23 cellular contexts compared by ENCODE assay signal in the genomic region with DNA sequence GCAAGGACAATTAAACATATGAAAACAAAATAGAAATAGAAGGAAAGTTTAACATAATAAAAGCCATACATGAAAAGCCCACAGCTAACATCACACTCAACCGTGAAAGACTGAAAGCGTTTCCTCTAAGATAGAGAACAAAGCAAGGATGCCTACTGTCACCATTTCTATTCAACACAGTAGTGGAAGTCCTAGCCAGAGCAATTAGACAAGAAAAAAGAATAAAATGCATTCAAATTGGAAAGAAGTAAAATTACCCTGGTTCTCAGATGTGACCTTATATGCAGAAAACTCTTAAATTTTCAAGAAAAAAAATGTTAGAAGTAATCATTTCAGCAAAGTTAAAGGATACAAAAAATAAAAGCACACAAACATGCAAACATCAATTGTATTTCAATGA. TPM values are rescaled to one million over a fixed set of nuclear protein-coding genes. Genes with fewer than 3 reads are reported as not detected.
DNase-seq lines count a peak whose midpoint lies in the region; ATAC-seq, FAIRE-seq and TF ChIP-seq lines count a peak whose summit lies in the region.
"Had no signal": no experiment of that assay in that cellular context is flagged by ENCODE, and none has a peak within 500 bp of the region (broad histone marks: within the 10 kb centered on the region; RNA-seq: fewer than 3 reads in every experiment).

No MANE protein-coding gene starts in this region.

- POLR2A ChIA-PET in HepG2 (lab: Yijun Ruan, JAX) (no interaction called here), H1 (lab: Charles Lee; ENCODE audit: partially characterized antibody) (no interaction called here)

- H3K36me3 ChIP-seq in HepG2 (replicated peaks in 1 of 2; ENCODE audit: control insufficient read depth in 1 of 2, insufficient read depth in 2 of 2, low read length in 2 of 2) (peaks cover 2 to 16% of the 10 kb centered on the region in 2 experiments; a peak in 4 of 5 replicates), right lobe of liver (no peaks in the 10 kb centered on the region), SU-DHL-6 (ENCODE audit: low read length) (peaks cover 33% of the 10 kb centered on the region), H1 (ENCODE audit: control insufficient read depth in 2 of 4, insufficient read depth in 4 of 4, low read length in 3 of 4) (peaks cover 0 to 29% (median 14%) of the 10 kb centered on the region in 4 experiments; a peak in 4 of 8 replicates), mucosa of descending colon (ENCODE audit: low read depth) (no peaks in the 10 kb centered on the region)
- H3K36me3 ChIP-seq: BE2C, HAP-1 had no signal

- H2BK20ac ChIP-seq in H1 (ENCODE audit: low read length), result no peak overlapping the region

- H3K27me3 Mint-ChIP-seq in stimulated activated memory B cell treated with anti-CD40 and anti-IgM and Interleukin-4, amounts not matched to agents 10 μg/mL and 1 μg/mL and 100 μg/mL, for 72 hours, result no peaks in the 10 kb centered on the region
- H3K27me3 Mint-ChIP-seq: CD4-positive, alpha-beta T cell had no signal

- H2AFZ ChIP-seq in HepG2 (ENCODE audit: low read length), result no peak overlapping the region
- no peak overlapping the region for H2AFZ ChIP-seq in SU-DHL-6 (ENCODE audit: low read depth, low read length, severe bottlenecking)
- no peak overlapping the region for H2AFZ ChIP-seq in H1 (ENCODE audit: low read length)
- H2AFZ ChIP-seq: GM23248 had no signal

- no peaks in the 10 kb centered on the region for H3K23me2 ChIP-seq in H1 (ENCODE audit: low read depth, low read length)

- H3K4me3 ChIP-seq in HepG2 (replicated peaks in 1 of 3; ENCODE audit: insufficient read depth in 1 of 3, low read depth in 2 of 3, low read length in 3 of 3) (no peak overlapping the region), right lobe of liver (no peak overlapping the region), SU-DHL-6 (ENCODE audit: insufficient read depth, low read length, poor library complexity, severe bottlenecking) (no peak overlapping the region), H1 (ENCODE audit: extremely low read depth in 1 of 4, insufficient read depth in 2 of 4, low read depth in 3 of 4, low read length in 4 of 4) (no peak overlapping the region), mucosa of descending colon (no peak overlapping the region)
- H3K4me3 ChIP-seq: BLaER1 treated with 17β-estradiol and CSF1 and Interleukin-3, amounts not matched to agents 10 nM and 100 nM; GM23248; HAP-1 had no signal

- H3K4me2 ChIP-seq in HepG2 (ENCODE audit: low read depth, low read length) (no peak overlapping the region), SU-DHL-6 (ENCODE audit: low read depth, low read length, poor library complexity, severe bottlenecking) (peak overlapping the region; percentile 4), H1 (ENCODE audit: insufficient read depth in 1 of 2, low read depth in 2 of 2, low read length in 2 of 2) (no peak overlapping the region)

- H3K79me2 ChIP-seq in HepG2 (ENCODE audit: insufficient read depth, low read length) (peaks cover 100% of the 10 kb centered on the region), SU-DHL-6 (ENCODE audit: insufficient read depth, low read length) (peaks cover 100% of the 10 kb centered on the region), H1 (ENCODE audit: control insufficient read depth in 1 of 2, insufficient read depth in 2 of 2, low read length in 2 of 2) (peaks cover 24 to 100% of the 10 kb centered on the region in 2 experiments)

- H3K27ac ChIP-seq in HepG2 (ENCODE audit: extremely low read length, insufficient read depth, low read length) (no peak overlapping the region), right lobe of liver (no peak overlapping the region), SU-DHL-6 (ENCODE audit: low read depth, low read length) (no peak overlapping the region), H1 (ENCODE audit: low read depth, low read length) (no peak overlapping the region)
- H3K27ac ChIP-seq: 22Rv1; BLaER1 treated with 17β-estradiol and CSF1 and Interleukin-3, amounts not matched to agents 10 nM and 100 nM; GM23248 had no signal

- no peak overlapping the region for H2BK5ac ChIP-seq in H1 (ENCODE audit: low read depth, low read length)

- no peak overlapping the region for H2BK15ac ChIP-seq in H1 (ENCODE audit: low read length)

- H3K27ac Mint-ChIP-seq in stimulated activated memory B cell treated with anti-CD40 and anti-IgM and Interleukin-4, amounts not matched to agents 10 μg/mL and 1 μg/mL and 100 μg/mL, for 72 hours, result peak overlapping the region; percentile 13
- H3K27ac Mint-ChIP-seq: CD14-positive monocyte; CD4-positive, alpha-beta T cell had no signal

- intact Hi-C loops in HepG2 (cut with micrococcal nuclease; ENCODE audit: unreplicated experiment) (no loop called here), right lobe of liver (cut with DNase I) (no loop called here), mucosa of descending colon (cut with DNase I, micrococcal nuclease) (no loop called here)

- FAIRE-seq in HepG2 (lab: Jason Lieb, UNC) (no peak), H1 (lab: Jason Lieb, UNC) (no peak)
- FAIRE-seq: A204.1, G401.6, GM19239, H54 had no signal

- peaks cover 6% of the 10 kb centered on the region; the same call in 1 of the 2 replicates for H3K79me1 ChIP-seq in H1 (ENCODE audit: low read depth, low read length)

- H2AK5ac ChIP-seq in H1 (ENCODE audit: low read depth, low read length), result no peak overlapping the region

- no peak for TF ChIP-seq CTCF in HepG2 (CRISPR knock-in tag; IDR thresholded peaks at IDR 0.05)
- TF ChIP-seq CTCF in right lobe of liver (IDR thresholded peaks at IDR 0.05), result no peak
- no peak for TF ChIP-seq CTCF in SU-DHL-6 (IDR thresholded peaks at IDR 0.05; ENCODE audit: insufficient read depth, low read length, poor library complexity, severe bottlenecking)
- no peak for TF ChIP-seq CTCF in H1 (IDR thresholded peaks at IDR 0.05; ENCODE audit: control extremely low read depth in 1 of 3, insufficient read depth in 1 of 3, low read depth in 1 of 3, low read length in 3 of 3)
- no peak for TF ChIP-seq CTCF in mucosa of descending colon (IDR thresholded peaks at IDR 0.05)

- in situ Hi-C loops in HepG2 (cut with HindIII; ENCODE audit: extremely low pct_ligation_motif_present, low pct_unique_long_range_greater_than_20kb), result no loop called here

- H4K20me1 ChIP-seq in HepG2 (ENCODE audit: insufficient read depth, low read length) (peaks cover 71% of the 10 kb centered on the region), SU-DHL-6 (ENCODE audit: low read depth, low read length) (peaks cover 31% of the 10 kb centered on the region), H1 (replicated peaks in 1 of 2; ENCODE audit: control insufficient read depth in 1 of 2, insufficient read depth in 2 of 2, low read length in 2 of 2) (peaks cover 6 to 8% of the 10 kb centered on the region in 2 experiments)

- no peak overlapping the region for H3K4ac ChIP-seq in H1 (replicated peaks; ENCODE audit: insufficient read length, low read depth, low read length)

- TF ChIP-seq EP300 in HepG2 (IDR thresholded peaks at IDR 0.05; ENCODE audit: low read depth in 2 of 2, low read length in 2 of 2) (no peak), HepG2 (CRISPR knock-in tag; IDR thresholded peaks at IDR 0.05; ENCODE audit: borderline replicate concordance) (no peak), H1 (IDR thresholded peaks at IDR 0.05; ENCODE audit: borderline replicate concordance in 1 of 2, low read depth in 2 of 2, low read length in 2 of 2) (no peak)

- peaks cover 10% of the 10 kb centered on the region for H3K9me3 Mint-ChIP-seq in stimulated activated memory B cell treated with anti-CD40 and anti-IgM and Interleukin-4, amounts not matched to agents 10 μg/mL and 1 μg/mL and 100 μg/mL, for 72 hours

- WGBS in HepG2 (ENCODE audit: low lambda C conversion rate), result 97% methylated on average over 2 of the region's 2 CpGs
- WGBS in right lobe of liver (ENCODE audit: insufficient coverage, low coverage, low lambda C conversion rate, missing lambda C conversion rate), result 100% methylated on average over 2 of the region's 2 CpGs
- WGBS in H1 (ENCODE audit: extremely low coverage in 1 of 2, insufficient coverage in 1 of 2, insufficient read length in 1 of 2, insufficient replicate concordance in 2 of 2, low coverage in 1 of 2, low lambda C conversion rate in 2 of 2, missing lambda C conversion rate in 1 of 2), 2 experiments, result 75% methylated on average over 2 of the region's 2 CpGs; no CpG with 5 or more reads in 1 of the 2 experiments

- peaks cover 56% of the 10 kb centered on the region for H3K36me3 Mint-ChIP-seq in stimulated activated memory B cell treated with anti-CD40 and anti-IgM and Interleukin-4, amounts not matched to agents 10 μg/mL and 1 μg/mL and 100 μg/mL, for 72 hours

- H2BK120ac ChIP-seq in H1 (replicated peaks; ENCODE audit: low read depth, low read length), result no peak overlapping the region

- H4K8ac ChIP-seq in H1 (ENCODE audit: extremely low read depth, insufficient read depth, low read length), result no peak overlapping the region

- CTCF ChIA-PET in HepG2 (lab: Yijun Ruan, JAX; ENCODE audit: low intra/inter-chr PET ratio, low total read pairs) (no interaction called here), H1 (lab: Charles Lee; ENCODE audit: partially characterized antibody) (interaction anchor here (1.0 kb wide), 1 partner anchor 100 kb away, joined by 4 read pairs; no protein-coding TSS in a partner anchor)

- H3K14ac ChIP-seq in H1 (ENCODE audit: insufficient read length), result no peak overlapping the region

- H3K18ac ChIP-seq in H1 (ENCODE audit: extremely low read depth, low read length), result no peak overlapping the region

- H3K4me3 Mint-ChIP-seq in stimulated activated memory B cell treated with anti-CD40 and anti-IgM and Interleukin-4, amounts not matched to agents 10 μg/mL and 1 μg/mL and 100 μg/mL, for 72 hours, result no peak overlapping the region
- H3K4me3 Mint-ChIP-seq: CD14-positive monocyte; CD4-positive, alpha-beta T cell had no signal

- no peak for TF ChIP-seq POLR2A in HepG2 (IDR thresholded peaks at IDR 0.05; ENCODE audit: insufficient read depth in 1 of 2, low read depth in 2 of 2, low read length in 2 of 2)
- TF ChIP-seq POLR2A in right lobe of liver (IDR thresholded peaks at IDR 0.05), result no peak
- no peak for TF ChIP-seq POLR2A in H1 (IDR thresholded peaks at IDR 0.05; ENCODE audit: control extremely low read depth in 1 of 2, low read depth in 2 of 2, low read length in 2 of 2)

- H2BK12ac ChIP-seq in H1 (ENCODE audit: low read depth, low read length), result no peak overlapping the region

- H3F3A ChIP-seq in SU-DHL-6 (ENCODE audit: insufficient read depth), result 0 out of 2 replicates have a peak, but pooled peaks cover 7% of the 10 kb centered on the region

- ATAC-seq in HepG2 (no peak), right lobe of liver (no peak), mucosa of descending colon (no peak)
- no peak for ATAC-seq in stimulated activated memory B cell treated with anti-CD40 and anti-IgM and Interleukin-4, amounts not matched to agents 10 μg/mL and 1 μg/mL and 100 μg/mL, for 72 hours

- no peak overlapping the region for H4K5ac ChIP-seq in H1 (ENCODE audit: insufficient read length, low read depth, low read length)

- no peak overlapping the region for H3K23ac ChIP-seq in H1 (ENCODE audit: insufficient read length)

- no TSS peak for BruUV-seq in HepG2 (replicated peaks; lab: Mats Ljungman, UMichigan)

- H3K9me3 ChIP-seq in HepG2 (ENCODE audit: low read length), result peaks cover 23% of the 10 kb centered on the region; the same call in 1 of the 2 replicates
- H3K9me3 ChIP-seq in right lobe of liver, result peaks cover 0 to 6% (median 0%) of the 10 kb centered on the region in 4 donors
- H3K9me3 ChIP-seq in SU-DHL-6 (ENCODE audit: insufficient read depth, low read length), result peaks cover 8% of the 10 kb centered on the region; the same call in 1 of the 2 replicates
- peaks cover 20 to 24% of the 10 kb centered on the region in 2 experiments for H3K9me3 ChIP-seq in H1 (ENCODE audit: insufficient read depth in 2 of 2, low read depth in 1 of 2, low read length in 1 of 2)
- no peaks in the 10 kb centered on the region for H3K9me3 ChIP-seq in mucosa of descending colon
- H3K9me3 ChIP-seq: BE2C had no signal

- peaks cover 80% of the 10 kb centered on the region for H3K4me1 Mint-ChIP-seq in stimulated activated memory B cell treated with anti-CD40 and anti-IgM and Interleukin-4, amounts not matched to agents 10 μg/mL and 1 μg/mL and 100 μg/mL, for 72 hours

- DNase-seq in HepG2 (ENCODE audit: low spot score) (no peak), right lobe of liver (no peak), H1 (ENCODE audit: low read depth in 1 of 2, low spot score in 2 of 2) (no peak), activated gamma-delta T cell (lab: John Stamatoyannopoulos, UW) (no peak), mucosa of descending colon (no peak)
- DNase-seq in stimulated activated CD4-positive, alpha-beta T cell treated with anti-CD3 and anti-CD28 coated beads, Interleukin-4, amount 100 ng/mL, for 24 hours, result no peak
- DNase-seq: BE2C; Calu3; CD4-positive, alpha-beta T cell; COR-L47; DMS53; DMS79 treated with DMSO at 0.1 percent for 48 hours; GM23248 had no signal

- H3K27me3 ChIP-seq in HepG2 (ENCODE audit: control insufficient read depth in 1 of 2, insufficient read depth in 2 of 2, low read length in 2 of 2) (no peaks in the 10 kb centered on the region), right lobe of liver (no peaks in the 10 kb centered on the region), SU-DHL-6 (ENCODE audit: low read length) (no peaks in the 10 kb centered on the region), H1 (replicated peaks in 1 of 4; ENCODE audit: control insufficient read depth in 3 of 4, extremely low read depth in 1 of 4, insufficient read depth in 3 of 4, low read length in 3 of 4) (no peaks in the 10 kb centered on the region)
- H3K27me3 ChIP-seq: BE2C; BLaER1 treated with 17β-estradiol and CSF1 and Interleukin-3, amounts not matched to agents 10 nM and 100 nM had no signal

- H3K9ac ChIP-seq in HepG2 (ENCODE audit: insufficient read depth, low read depth, low read length) (no peak overlapping the region), SU-DHL-6 (ENCODE audit: low read length) (no peak overlapping the region), H1 (replicated peaks in 1 of 4; ENCODE audit: extremely low read depth in 1 of 4, low read depth in 3 of 4, low read length in 3 of 4) (no peak overlapping the region)
- H3K9ac ChIP-seq: BLaER1 treated with 17β-estradiol and CSF1 and Interleukin-3, amounts not matched to agents 10 nM and 100 nM; GM23248 had no signal

- H3K9me2 ChIP-seq in SU-DHL-6 (replicated peaks; ENCODE audit: insufficient read depth, low read length), result no peaks in the 10 kb centered on the region

- TF ChIP-seq RAD21 in HepG2 (CRISPR knock-in tag; IDR thresholded peaks at IDR 0.05), result no peak
- TF ChIP-seq RAD21 in H1 (IDR thresholded peaks at IDR 0.05 in 1 of 2, conservative IDR thresholded peaks at IDR 0.05 in 1 of 2; ENCODE audit: low read depth in 2 of 2, low read length in 2 of 2), result no peak

- no peak overlapping the region for H4K91ac ChIP-seq in H1 (replicated peaks; ENCODE audit: insufficient read length, low read length)

- no peak overlapping the region for H3K56ac ChIP-seq in H1 (replicated peaks; ENCODE audit: insufficient read length, low read depth, low read length)

- no peaks in the 10 kb centered on the region for H3K4me1 ChIP-seq in HepG2 (ENCODE audit: insufficient read depth, low read length)
- peaks cover 0 to 6% (median 0%) of the 10 kb centered on the region in 4 donors for H3K4me1 ChIP-seq in right lobe of liver
- H3K4me1 ChIP-seq in H1 (replicated peaks in 1 of 4; ENCODE audit: control insufficient read depth in 3 of 4, insufficient read depth in 4 of 4, low read length in 3 of 4), result peaks cover 0 to 4% (median 1%) of the 10 kb centered on the region in 4 experiments; a peak in 2 of 7 replicates
- no peaks in the 10 kb centered on the region for H3K4me1 ChIP-seq in mucosa of descending colon (ENCODE audit: low read depth)
- H3K4me1 ChIP-seq: BE2C, HAP-1 had no signal

RNA-seq across cellular contexts. Expression of a gene that starts 34.0 kb away (rescaled TPM):
- 51.7 and 66.7 TPM in 2 replicates for total RNA-seq in HepG2 (2016; rRNA removed; fragmentation: Illumina TruSeq; extraction: Trizol)
- 15.4 and 16.6 TPM in 2 replicates for total RNA-seq in HepG2 (2016; cell fraction: cytosol; rRNA removed; fragmentation: Illumina TruSeq; extraction: Trizol; ENCODE audit: low read depth)
- total RNA-seq in HepG2 (2016; cell fraction: insoluble cytoplasmic fraction; rRNA removed; fragmentation: Illumina TruSeq; extraction: Trizol), result 59.1 and 68.6 TPM in 2 replicates
- total RNA-seq in HepG2 (2016; cell fraction: membrane; rRNA removed; fragmentation: Illumina TruSeq; extraction: Trizol), result 32.4 and 36.1 TPM in 2 replicates
- 95.4 and 114 TPM in 2 replicates for total RNA-seq in HepG2 (2016; cell fraction: nucleus; rRNA removed; fragmentation: Illumina TruSeq; extraction: Trizol)
- polyA plus RNA-seq in HepG2 (2011; rRNA removed), result 13.5 and 17.7 TPM in 2 replicates
- polyA plus RNA-seq in HepG2 (2011; cell fraction: cytosol; rRNA removed), result 5.6 and 9.2 TPM in 2 replicates
- 12.6 and 17.0 TPM in 2 replicates for polyA plus RNA-seq in HepG2 (2011; cell fraction: nucleus; rRNA removed)
- 23.8 and 26.0 TPM in 2 replicates for polyA plus RNA-seq in HepG2 (2012)
- polyA plus RNA-seq in HepG2 (2016; cell fraction: cytosol; fragmentation: Illumina TruSeq; extraction: Trizol; ENCODE audit: low read depth), result 6.2 and 6.9 TPM in 2 replicates
- polyA plus RNA-seq in HepG2 (2016; cell fraction: insoluble cytoplasmic fraction; fragmentation: Illumina TruSeq; extraction: Trizol; ENCODE audit: low read depth), result 40.2 and 44.0 TPM in 2 replicates
- 11.7 and 13.7 TPM in 2 replicates for polyA plus RNA-seq in HepG2 (2016; cell fraction: membrane; fragmentation: Illumina TruSeq; extraction: Trizol; ENCODE audit: low read depth)
- polyA plus RNA-seq in HepG2 (2016; cell fraction: nucleus; fragmentation: Illumina TruSeq; extraction: Trizol; ENCODE audit: insufficient read depth, low read depth), result 40.4 and 40.6 TPM in 2 replicates
- 36.3 and 49.9 TPM in 2 replicates for polyA minus RNA-seq in HepG2 (2011; rRNA and poly(A)+ RNA removed; ENCODE audit: low replicate concordance)
- polyA minus RNA-seq in HepG2 (2011; cell fraction: cytosol; rRNA and poly(A)+ RNA removed), result 31.6 and 42.4 TPM in 2 replicates
- polyA minus RNA-seq in HepG2 (2011; cell fraction: nucleus; rRNA and poly(A)+ RNA removed), result 239 and 242 TPM in 2 replicates
- 10 to 100 TPM; 19.3 to 26.9 (median 19.9) TPM for total RNA-seq in right lobe of liver
- 85.2 and 93.5 TPM in 2 replicates for total RNA-seq in H1 (2021; fragmentation: NEBNext Ultra II Directional; extraction: Animal tissue kit (Norgen Biotek cat#: 25700))
- polyA plus RNA-seq in H1 (2011; rRNA removed), result 8.5 and 14.5 TPM in 2 replicates
- polyA plus RNA-seq in H1 (2011; cell fraction: cytosol; rRNA removed), result 19.8 TPM
- polyA plus RNA-seq in H1 (2011; cell fraction: nucleus; rRNA removed), result 14.2 TPM
- 23.9 to 38.1 TPM (median 28.5 TPM) in 4 replicates for polyA plus RNA-seq in H1 (2012, experiment 1 of 2)
- 3.3 TPM for polyA plus RNA-seq in H1 (2012, experiment 2 of 2)
- polyA plus RNA-seq in H1 (2013, experiment 1 of 2), result 39.9 TPM
- 38.0 TPM for polyA plus RNA-seq in H1 (2013, experiment 2 of 2)
- polyA minus RNA-seq in H1 (2011; rRNA and poly(A)+ RNA removed), result 90.2 and 121 TPM in 2 replicates
- polyA minus RNA-seq in H1 (2011; cell fraction: cytosol; rRNA and poly(A)+ RNA removed), result 61.3 TPM
- polyA minus RNA-seq in H1 (2011; cell fraction: nucleus; rRNA and poly(A)+ RNA removed), result 230 TPM
- 10 to 100 TPM; 53.7 to 74.2 (median 61.3) TPM for total RNA-seq in mucosa of descending colon
